Comparison of ENCODE assay signal across 1 cellular context in the genomic region with DNA sequence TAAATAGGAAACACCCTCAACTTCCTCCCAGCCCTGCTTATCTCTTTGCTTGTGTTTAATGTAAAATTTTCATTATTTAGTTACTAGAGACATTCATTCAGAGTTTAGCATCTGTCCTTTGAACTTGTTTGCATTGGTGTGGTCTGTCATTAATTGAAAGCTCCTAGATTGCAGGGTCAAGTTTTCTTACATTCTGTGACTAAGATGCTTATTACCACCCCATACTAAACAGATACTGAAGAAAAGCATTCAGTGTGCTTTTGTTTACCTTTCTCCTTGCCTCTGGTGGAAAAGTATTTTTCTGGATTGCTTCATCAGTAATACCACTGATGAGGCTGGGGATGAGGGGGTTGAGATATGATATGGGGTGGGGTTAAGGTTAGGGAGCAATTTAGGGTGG.
TF ChIP-seq lines count a peak whose summit lies in the region.

No MANE protein-coding gene starts in this region.

TF ChIP-seq in HEK293, 187 proteins besides CTCF, POLR2A, EP300 and RAD21 (continued from another document):
- TF ChIP-seq ZNF670 (tag by site-specific recombination; IDR thresholded peaks at IDR 0.05; ENCODE audit: low read depth), result no peak
- TF ChIP-seq, protein P1, sequence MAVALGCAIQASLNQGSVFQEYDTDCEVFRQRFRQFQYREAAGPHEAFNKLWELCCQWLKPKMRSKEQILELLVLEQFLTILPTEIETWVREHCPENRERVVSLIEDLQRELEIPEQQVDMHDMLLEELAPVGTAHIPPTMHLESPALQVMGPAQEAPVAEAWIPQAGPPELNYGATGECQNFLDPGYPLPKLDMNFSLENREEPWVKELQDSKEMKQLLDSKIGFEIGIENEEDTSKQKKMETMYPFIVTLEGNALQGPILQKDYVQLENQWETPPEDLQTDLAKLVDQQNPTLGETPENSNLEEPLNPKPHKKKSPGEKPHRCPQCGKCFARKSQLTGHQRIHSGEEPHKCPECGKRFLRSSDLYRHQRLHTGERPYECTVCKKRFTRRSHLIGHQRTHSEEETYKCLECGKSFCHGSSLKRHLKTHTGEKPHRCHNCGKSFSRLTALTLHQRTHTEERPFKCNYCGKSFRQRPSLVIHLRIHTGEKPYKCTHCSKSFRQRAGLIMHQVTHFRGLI (tag by site-specific recombination; IDR thresholded peaks at IDR 0.05), result no peak
- TF ChIP-seq BCL11A (tag by site-specific recombination; IDR thresholded peaks at IDR 0.05; ENCODE audit: low read depth), result no peak
- TF ChIP-seq MZF1 (tag by site-specific recombination; IDR thresholded peaks at IDR 0.05; ENCODE audit: borderline replicate concordance), result no peak
- no peak for TF ChIP-seq ZIC2 (tag by site-specific recombination; IDR thresholded peaks at IDR 0.05)
- TF ChIP-seq, protein P2, sequence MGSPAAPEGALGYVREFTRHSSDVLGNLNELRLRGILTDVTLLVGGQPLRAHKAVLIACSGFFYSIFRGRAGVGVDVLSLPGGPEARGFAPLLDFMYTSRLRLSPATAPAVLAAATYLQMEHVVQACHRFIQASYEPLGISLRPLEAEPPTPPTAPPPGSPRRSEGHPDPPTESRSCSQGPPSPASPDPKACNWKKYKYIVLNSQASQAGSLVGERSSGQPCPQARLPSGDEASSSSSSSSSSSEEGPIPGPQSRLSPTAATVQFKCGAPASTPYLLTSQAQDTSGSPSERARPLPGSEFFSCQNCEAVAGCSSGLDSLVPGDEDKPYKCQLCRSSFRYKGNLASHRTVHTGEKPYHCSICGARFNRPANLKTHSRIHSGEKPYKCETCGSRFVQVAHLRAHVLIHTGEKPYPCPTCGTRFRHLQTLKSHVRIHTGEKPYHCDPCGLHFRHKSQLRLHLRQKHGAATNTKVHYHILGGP (tag by site-specific recombination; IDR thresholded peaks at IDR 0.05), result 0 out of 2 replicates have a peak, but pooled peaks have one; percentile 43
- no peak for TF ChIP-seq ZNF169 (tag by site-specific recombination; IDR thresholded peaks at IDR 0.05)
- TF ChIP-seq SP7 (tag by site-specific recombination; IDR thresholded peaks at IDR 0.05), result 0 out of 2 replicates have a peak, but pooled peaks have one; percentile 20
- no peak for TF ChIP-seq ZNF501 (tag by site-specific recombination; IDR thresholded peaks at IDR 0.05)
- TF ChIP-seq ZNF112 (tag by site-specific recombination; IDR thresholded peaks at IDR 0.05), result no peak
TF ChIP-seq in HEK293: peak in this region for 2.
